In the genomic region with DNA sequence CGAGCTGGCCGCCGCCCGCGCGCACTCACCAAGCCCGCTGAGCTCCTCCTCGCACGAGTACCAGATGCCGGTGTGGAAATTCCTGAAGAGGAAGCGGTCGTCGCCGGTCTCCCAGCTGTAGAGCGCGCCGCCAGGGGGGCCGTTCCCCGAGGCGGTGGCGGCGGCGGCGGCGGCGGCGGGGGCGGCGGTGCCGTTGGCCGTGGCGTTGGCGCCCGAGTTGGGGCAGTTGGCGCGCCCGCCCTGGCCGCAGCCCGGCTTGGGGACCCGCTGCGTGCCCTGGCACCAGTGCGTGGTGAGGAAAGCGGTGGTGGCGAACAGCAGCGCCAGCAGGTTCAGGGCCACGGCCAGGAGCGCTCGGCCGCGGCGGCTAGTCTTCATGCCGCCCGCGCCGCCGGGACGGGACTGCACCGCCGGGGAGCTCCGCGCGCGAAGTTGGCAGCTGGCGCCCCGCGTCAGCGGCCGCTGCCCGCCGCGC, we compare ENCODE assay signal across 11 cellular contexts. TPM values are rescaled to one million over a fixed set of nuclear protein-coding genes. Genes with fewer than 3 reads are reported as not detected.
DNase-seq lines count a peak whose midpoint lies in the region; TF ChIP-seq lines count a peak whose summit lies in the region.
"Had no signal": no experiment of that assay in that cellular context is flagged by ENCODE, and none has a peak within 500 bp of the region (broad histone marks: within the 10 kb centered on the region; RNA-seq: fewer than 3 reads in every experiment).

No MANE protein-coding gene starts in this region.

- H3K9me3 ChIP-seq in hepatocyte (ENCODE audit: low read depth) (no peaks in the 10 kb centered on the region), smooth muscle cell (replicated peaks; ENCODE audit: low read depth) (no peaks in the 10 kb centered on the region)

- H3K27ac ChIP-seq in hepatocyte (no peak overlapping the region), smooth muscle cell (ENCODE audit: low read depth) (no peak overlapping the region)

- H3K27me3 ChIP-seq in hepatocyte (peaks cover 72% of the 10 kb centered on the region), smooth muscle cell (ENCODE audit: low read depth) (peaks cover 80% of the 10 kb centered on the region)

- H4K20me1 ChIP-seq in hepatocyte (ENCODE audit: insufficient read depth, poor library complexity, severe bottlenecking) (no peaks in the 10 kb centered on the region), smooth muscle cell (ENCODE audit: low read depth) (no peaks in the 10 kb centered on the region)

- H3K36me3 ChIP-seq in hepatocyte (replicated peaks; ENCODE audit: insufficient read depth, low read depth) (no peaks in the 10 kb centered on the region), smooth muscle cell (ENCODE audit: low read depth) (no peaks in the 10 kb centered on the region)

- in situ Hi-C loops in G401 (cut with HindIII; ENCODE audit: low sequenced_read_pairs): no loop called here

- H3K4me1 ChIP-seq in hepatocyte (ENCODE audit: insufficient read depth) (no peaks in the 10 kb centered on the region), smooth muscle cell (ENCODE audit: low read depth) (no peaks in the 10 kb centered on the region)

- H3F3A ChIP-seq in smooth muscle cell (ENCODE audit: low read depth): no peaks in the 10 kb centered on the region

- DNase-seq in NCI-H748 (lab: John Stamatoyannopoulos, UW; ENCODE audit: unreplicated experiment): peak; percentile 8
- DNase-seq in NCI-H748 treated with DMSO at 0.1 percent for 48 hours (lab: John Stamatoyannopoulos, UW): no peak
- DNase-seq in NOMO-1 treated with dmso at 0.1 percent for 144 hours (lab: John Stamatoyannopoulos, UW; ENCODE audit: unreplicated experiment): peak; percentile 29
- DNase-seq in hepatocyte (ENCODE audit: low spot score): peak; percentile 32
- DNase-seq in smooth muscle cell (lab: John Stamatoyannopoulos, UW; ENCODE audit: unreplicated experiment): no peak
- no peak for DNase-seq in G401 (ENCODE audit: low spot score)
- no peak for DNase-seq in activated CD8-positive, alpha-beta memory T cell treated with anti-CD3 and anti-CD28 coated beads for 24 hours
- no peak for DNase-seq in hepatic stellate cell (ENCODE audit: low spot score)
- DNase-seq: activated CD4-positive, alpha-beta memory T cell treated with anti-CD3 and anti-CD28 coated beads, Interleukin-2, amount 10 ng/mL, durations not matched to agents 7 days and 5 days; cortex of kidney; KBM-7 had no signal

- H3K9me2 ChIP-seq in hepatocyte (replicated peaks; ENCODE audit: insufficient read depth): no peaks in the 10 kb centered on the region

- peak overlapping the region; percentile 75 for H3K4me2 ChIP-seq in hepatocyte
- peak overlapping the region; percentile 78 for H3K4me2 ChIP-seq in smooth muscle cell

- H3K9ac ChIP-seq in smooth muscle cell (ENCODE audit: low read depth): no peak overlapping the region

- H2AFZ ChIP-seq in hepatocyte (no peak overlapping the region), smooth muscle cell (ENCODE audit: low read depth) (no peak overlapping the region)

- H3K4me3 ChIP-seq in hepatocyte (no peak overlapping the region), smooth muscle cell (peak overlapping the region; percentile 31)

- H3K79me2 ChIP-seq in hepatocyte (no peaks in the 10 kb centered on the region), smooth muscle cell (ENCODE audit: low read depth) (no peaks in the 10 kb centered on the region)

- 0% methylated on average over 1 of the region's 71 CpGs for WGBS in hepatocyte (ENCODE audit: low lambda C conversion rate, missing lambda C conversion rate)
- WGBS in smooth muscle cell (ENCODE audit: low lambda C conversion rate): under 1% methylated on average over 48 of the region's 71 CpGs

- TF ChIP-seq CTCF in hepatocyte (IDR thresholded peaks at IDR 0.05; ENCODE audit: poor library complexity) (no peak), smooth muscle cell (IDR thresholded peaks at IDR 0.05; ENCODE audit: borderline replicate concordance, insufficient read depth, poor library complexity, severe bottlenecking) (no peak)

RNA-seq across cellular contexts. Expression of a gene that starts 0.4 kb away (rescaled TPM):
- not detected in 2 replicates for total RNA-seq in hepatocyte
- polyA plus RNA-seq in hepatocyte: not detected in 2 replicates
- total RNA-seq in smooth muscle cell: 0.31 and 0.40 TPM in 2 replicates
- polyA plus RNA-seq in smooth muscle cell: not detected in 2 replicates
- not detected in 2 replicates for total RNA-seq in G401 (2014; rRNA removed; shearing (Covaris generic))

Comparison
In these comparisons a context has a peak if more than half of its experiments do, and no peak if none do; other contexts are left out.
1. DNase-seq: peak in NCI-H748 (single experiment), NOMO-1 treated with dmso at 0.1 percent for 144 hours (single experiment) and hepatocyte (single experiment); none in NCI-H748 treated with DMSO at 0.1 percent for 48 hours (single experiment), smooth muscle cell (single experiment), G401 (single experiment), activated CD8-positive, alpha-beta memory T cell treated with anti-CD3 and anti-CD28 coated beads for 24 hours (single experiment) and hepatic stellate cell (single experiment).